Comparison of ENCODE assay signal across 17 cellular contexts in genomic region chr12:81381951-81382350, GRCh38.
DNase-seq lines count a peak whose midpoint lies in the region; TF ChIP-seq lines count a peak whose summit lies in the region.
"Had no signal": no experiment of that assay in that cellular context is flagged by ENCODE, and none has a peak within 500 bp of the region (broad histone marks: within the 10 kb centered on the region; RNA-seq: fewer than 3 reads in every experiment).

No MANE protein-coding gene starts in this region.

- no peak overlapping the region for H3K27ac ChIP-seq in PC-9

- H3K4me1 ChIP-seq in PC-9 (replicated peaks; ENCODE audit: insufficient read depth), result peaks cover 8% of the 10 kb centered on the region; the same call in 1 of the 2 replicates

- POLR2A ChIA-PET in PC-9 (lab: Charles Lee; ENCODE audit: unreplicated experiment), result no interaction called here

- no peak overlapping the region for H2AFZ ChIP-seq in PC-9

- no peaks in the 10 kb centered on the region for H4K20me1 ChIP-seq in PC-9 (ENCODE audit: insufficient read depth)

- H3K36me3 Mint-ChIP-seq in activated CD4-positive, alpha-beta T cell treated with anti-CD3 and anti-CD28 coated beads, Interleukin-2, amount 10 ng/mL, durations not matched to agents 24 days and 14 days (ENCODE audit: low read depth), result no peaks in the 10 kb centered on the region
- H3K36me3 Mint-ChIP-seq: CD14-positive monocyte had no signal

- TF ChIP-seq CTCF in PC-9 (conservative IDR thresholded peaks at IDR 0.05), result no peak

- H3K4me1 Mint-ChIP-seq in activated CD4-positive, alpha-beta T cell treated with anti-CD3 and anti-CD28 coated beads, Interleukin-2, amount 10 ng/mL, durations not matched to agents 24 days and 14 days, result no peaks in the 10 kb centered on the region
- H3K4me1 Mint-ChIP-seq: CD14-positive monocyte had no signal

- H3F3A ChIP-seq in PC-9 (ENCODE audit: insufficient read depth, low read depth), result no peaks in the 10 kb centered on the region

- H3K4me3 ChIP-seq in PC-9, result no peak overlapping the region

- no peak overlapping the region for H3K27ac Mint-ChIP-seq in activated CD4-positive, alpha-beta T cell treated with anti-CD3 and anti-CD28 coated beads, Interleukin-2, amount 10 ng/mL, durations not matched to agents 24 days and 14 days
- H3K27ac Mint-ChIP-seq: CD14-positive monocyte; T-helper 1 cell treated with Interleukin-12 subunit alpha and Interleukin-12 subunit beta and Interleukin-4 antibody, amounts not matched to agents 30 μg/mL and 1 μg/mL, for 36 hours had no signal

- H3K36me3 ChIP-seq in PC-9 (ENCODE audit: low read depth), result no peaks in the 10 kb centered on the region

- DNase-seq in COLO668 (lab: John Stamatoyannopoulos, UW; ENCODE audit: unreplicated experiment) (peak; percentile 64), DMS153 treated with DMSO at 0.1 percent for 48 hours (lab: John Stamatoyannopoulos, UW; ENCODE audit: unreplicated experiment) (peak; percentile 50), NCI-H345 (lab: John Stamatoyannopoulos, UW) (peak; percentile 83), PC-9 (no peak)
- no peak for DNase-seq in activated CD4-positive, alpha-beta T cell treated with anti-CD3 and anti-CD28 coated beads, Interleukin-2, amount 10 ng/mL, durations not matched to agents 24 days and 14 days
- DNase-seq in activated CD4-positive, CD25-positive, alpha-beta regulatory T cell treated with anti-CD3 and anti-CD28 coated beads, Interleukin-2, amount 50 U/mL, for 72 hours, result no peak
- DNase-seq in activated CD4-positive, alpha-beta T cell treated with anti-CD3 and anti-CD28 coated beads, Interleukin-2, amount 50 U/mL, for 4 hours, result no peak
- DNase-seq: ACHN, KBM-7, NCI-H1417 treated with DMSO at 0.1 percent for 48 hours, NCI-H2029 treated with DMSO at 0.1 percent for 48 hours, NCI-H2227 treated with DMSO at 0.1 percent for 48 hours, NCI-H82, RPMI8226, SHP77 treated with DMSO at 0.1 percent for 48 hours had no signal

- no peaks in the 10 kb centered on the region for H3K27me3 ChIP-seq in PC-9 (ENCODE audit: insufficient read depth, low read depth)

- no peaks in the 10 kb centered on the region for H3K9me3 Mint-ChIP-seq in activated CD4-positive, alpha-beta T cell treated with anti-CD3 and anti-CD28 coated beads, Interleukin-2, amount 10 ng/mL, durations not matched to agents 24 days and 14 days
- H3K9me3 Mint-ChIP-seq: T-helper 1 cell treated with Interleukin-12 subunit alpha and Interleukin-12 subunit beta and Interleukin-4 antibody, amounts not matched to agents 30 μg/mL and 1 μg/mL, for 36 hours had no signal

- no peaks in the 10 kb centered on the region for H3K79me2 ChIP-seq in PC-9 (ENCODE audit: low read depth)

- H3K9me3 ChIP-seq in PC-9 (ENCODE audit: insufficient read depth, low read depth), result no peaks in the 10 kb centered on the region

- no TSS peak for BruUV-seq in PC-9 (replicated peaks; lab: Mats Ljungman, UMichigan)

- peak overlapping the region; percentile 19; the same call in 1 of the 2 replicates for H3K4me2 ChIP-seq in PC-9

- no peaks in the 10 kb centered on the region for H3K27me3 Mint-ChIP-seq in activated CD4-positive, alpha-beta T cell treated with anti-CD3 and anti-CD28 coated beads, Interleukin-2, amount 10 ng/mL, durations not matched to agents 24 days and 14 days

- CTCF ChIA-PET in PC-9 (lab: Charles Lee), result interaction anchor here (0.6 kb wide), 1 partner anchor 104 kb away, joined by 3 read pairs; no protein-coding TSS in a partner anchor

- intact Hi-C loops in PC-9 (cut with micrococcal nuclease; ENCODE audit: unreplicated experiment), result no loop called here
- intact Hi-C loops in activated CD4-positive, alpha-beta T cell treated with anti-CD3 and anti-CD28 coated beads, Interleukin-2, amount 10 ng/mL, durations not matched to agents 24 days and 14 days (cut with micrococcal nuclease), result no loop called here

- H3K4me3 Mint-ChIP-seq in activated CD4-positive, alpha-beta T cell treated with anti-CD3 and anti-CD28 coated beads, Interleukin-2, amount 10 ng/mL, durations not matched to agents 24 days and 14 days, result no peak overlapping the region
- H3K4me3 Mint-ChIP-seq: CD14-positive monocyte; T-helper 1 cell treated with Interleukin-12 subunit alpha and Interleukin-12 subunit beta and Interleukin-4 antibody, amounts not matched to agents 30 μg/mL and 1 μg/mL, for 36 hours had no signal

- no peaks in the 10 kb centered on the region; the same call in 1 of the 2 replicates for H3K9me2 ChIP-seq in PC-9 (ENCODE audit: insufficient read depth)

Comparison
In these comparisons a context has a peak if more than half of its experiments do, and no peak if none do; other contexts are left out.
1. DNase-seq: peak in COLO668 (single experiment), DMS153 treated with DMSO at 0.1 percent for 48 hours (single experiment) and NCI-H345 (single experiment); none in PC-9 (0 of 2), activated CD4-positive, alpha-beta T cell treated with anti-CD3 and anti-CD28 coated beads, Interleukin-2, amount 10 ng/mL, durations not matched to agents 24 days and 14 days (single experiment), activated CD4-positive, CD25-positive, alpha-beta regulatory T cell treated with anti-CD3 and anti-CD28 coated beads, Interleukin-2, amount 50 U/mL, for 72 hours (single experiment) and activated CD4-positive, alpha-beta T cell treated with anti-CD3 and anti-CD28 coated beads, Interleukin-2, amount 50 U/mL, for 4 hours (0 of 2).